Comparison of ENCODE assay signal across 14 cellular contexts in genomic region chr1:101915597-101915996, GRCh38.
DNase-seq lines count a peak whose midpoint lies in the region; ATAC-seq and TF ChIP-seq lines count a peak whose summit lies in the region.
"Had no signal": no experiment of that assay in that cellular context is flagged by ENCODE, and none has a peak within 500 bp of the region (broad histone marks: within the 10 kb centered on the region; RNA-seq: fewer than 3 reads in every experiment).

No MANE protein-coding gene starts in this region.

- H3K36me3 Mint-ChIP-seq in nephron (ENCODE audit: low read depth) = no peaks in the 10 kb centered on the region
- H3K36me3 Mint-ChIP-seq: CD8-positive, alpha-beta memory T cell had no signal

- no peaks in the 10 kb centered on the region for H3K9me3 Mint-ChIP-seq in nephron
- H3K9me3 Mint-ChIP-seq: CD8-positive, alpha-beta memory T cell; H9 had no signal

- CTCF ChIA-PET in SK-N-SH (lab: Yijun Ruan, JAX) = no interaction called here

- in situ Hi-C loops in G401 (cut with HindIII; ENCODE audit: low sequenced_read_pairs) = no loop called here

- TF ChIP-seq CTCF in SK-N-SH (IDR thresholded peaks at IDR 0.05) = no peak
- TF ChIP-seq CTCF in nephron (IDR thresholded peaks at IDR 0.05; ENCODE audit: unreplicated experiment in 3 of 3) = no peak

- H3F3A ChIP-seq in SK-N-SH (replicated peaks; ENCODE audit: insufficient read depth) = no peaks in the 10 kb centered on the region

- H3K27ac ChIP-seq in SK-N-SH (ENCODE audit: low read depth in 2 of 2, low read length in 1 of 2) = no peak overlapping the region
- H3K27ac ChIP-seq: BLaER1 had no signal

- DNase-seq in SK-N-SH = no peak
- DNase-seq in G401 (ENCODE audit: low spot score) = peak; percentile 86
- DNase-seq in foreskin melanocyte = peak; percentile 58
- DNase-seq in stimulated activated CD4-positive, alpha-beta T cell treated with anti-CD3 and anti-CD28 coated beads, Interleukin-4, amount 100 ng/mL, for 24 hours = no peak
- DNase-seq: 8988T; AML-193; CD8-positive, alpha-beta memory T cell; GOT3; H9 had no signal

- no peak overlapping the region for H3K4me3 Mint-ChIP-seq in nephron
- H3K4me3 Mint-ChIP-seq: CD8-positive, alpha-beta memory T cell; H9 had no signal

- 52% methylated on average over 5 of the region's 5 CpGs for WGBS in SK-N-SH (ENCODE audit: low lambda C conversion rate)

- no peaks in the 10 kb centered on the region for H3K36me3 ChIP-seq in SK-N-SH (replicated peaks in 1 of 2; ENCODE audit: control insufficient read depth in 1 of 2, insufficient read depth in 2 of 2, low read length in 1 of 2)
- H3K36me3 ChIP-seq: BLaER1 had no signal

- no peak for TF ChIP-seq RAD21 in SK-N-SH (IDR thresholded peaks at IDR 0.05; ENCODE audit: low read length)

- H3K4me2 ChIP-seq in SK-N-SH = no peak overlapping the region
- H3K4me2 ChIP-seq: BLaER1 had no signal

- no peaks in the 10 kb centered on the region for H3K27me3 ChIP-seq in SK-N-SH (ENCODE audit: insufficient read depth)
- H3K27me3 ChIP-seq: BLaER1 had no signal

- no peak for ATAC-seq in SK-N-SH treated with all-trans-retinoic acid at 6 μM for 48 hours
- ATAC-seq in activated CD4-positive, CD25-positive, alpha-beta regulatory T cell treated with anti-CD3 and anti-CD28 coated beads, Interleukin-2, amount 50 U/mL, for 24 hours = no peak
- ATAC-seq: GM12878 had no signal

- H3K4me3 ChIP-seq in SK-N-SH (ENCODE audit: low read depth in 2 of 2, low read length in 1 of 2) = no peak overlapping the region
- H3K4me3 ChIP-seq: BLaER1, GM12878 had no signal

- no peaks in the 10 kb centered on the region; a peak in 1 of 4 replicates for H3K4me1 ChIP-seq in SK-N-SH (ENCODE audit: control insufficient read depth in 1 of 2, insufficient read depth in 2 of 2, low read depth in 1 of 2, low read length in 1 of 2)
- H3K4me1 ChIP-seq: BLaER1 had no signal

- no peak overlapping the region for H3K9ac ChIP-seq in SK-N-SH
- H3K9ac ChIP-seq: BLaER1 had no signal

- H3K27me3 Mint-ChIP-seq in nephron (ENCODE audit: low read depth) = no peaks in the 10 kb centered on the region

- H3K9me2 ChIP-seq in SK-N-SH = no peaks in the 10 kb centered on the region

- peaks cover 21% of the 10 kb centered on the region for H3K4me1 Mint-ChIP-seq in nephron
- H3K4me1 Mint-ChIP-seq: CD8-positive, alpha-beta memory T cell had no signal

- H3K27ac Mint-ChIP-seq in nephron = peak overlapping the region in 2 of 3 experiments; percentile 6 to 62
- H3K27ac Mint-ChIP-seq: CD8-positive, alpha-beta memory T cell; H9 had no signal

- H3K9me3 ChIP-seq in SK-N-SH = no peaks in the 10 kb centered on the region
- H3K9me3 ChIP-seq: BLaER1 had no signal

- H3K79me2 ChIP-seq in SK-N-SH (ENCODE audit: insufficient read depth) = no peaks in the 10 kb centered on the region

- no peaks in the 10 kb centered on the region for H4K20me1 ChIP-seq in SK-N-SH (ENCODE audit: insufficient read depth)
- H4K20me1 ChIP-seq: BLaER1 had no signal

- H2AFZ ChIP-seq in SK-N-SH (ENCODE audit: low read depth) = no peak overlapping the region

- POLR2A ChIA-PET in SK-N-SH (lab: Yijun Ruan, JAX) = no interaction called here

- no peak for TF ChIP-seq EP300 in SK-N-SH (IDR thresholded peaks at IDR 0.05; ENCODE audit: borderline replicate concordance in 1 of 2, low read depth in 1 of 2, low read length in 1 of 2)

TF ChIP-seq in SK-N-SH treated with all-trans-retinoic acid at 6 μM for 48 hours, 23 proteins besides CTCF, POLR2A, EP300 and RAD21:
- TF ChIP-seq BACH2 (CRISPR knock-in tag; IDR thresholded peaks at IDR 0.05; ENCODE audit: borderline replicate concordance) = no peak
- TF ChIP-seq ISL1 (CRISPR knock-in tag; IDR thresholded peaks at IDR 0.05) = peak; percentile 23; the same call in 1 of the 2 replicates

TF ChIP-seq in SK-N-SH, 30 proteins besides CTCF, POLR2A, EP300 and RAD21:
- TF ChIP-seq SIN3A (IDR thresholded peaks at IDR 0.05; ENCODE audit: borderline replicate concordance, low read depth, low read length) = no peak
- no peak for TF ChIP-seq EZH2phosphoT487 (IDR thresholded peaks at IDR 0.05; ENCODE audit: borderline replicate concordance, low read depth)
- TF ChIP-seq NFIC (IDR thresholded peaks at IDR 0.05; ENCODE audit: borderline replicate concordance) = no peak

Comparison
In these comparisons a context has a peak if more than half of its experiments do, and no peak if none do; other contexts are left out.
1. DNase-seq: peak in G401 (single experiment) and foreskin melanocyte (single experiment); none in SK-N-SH (single experiment) and stimulated activated CD4-positive, alpha-beta T cell treated with anti-CD3 and anti-CD28 coated beads, Interleukin-4, amount 100 ng/mL, for 24 hours (single experiment).